24 cellular contexts compared by ENCODE assay signal in the genomic region with DNA sequence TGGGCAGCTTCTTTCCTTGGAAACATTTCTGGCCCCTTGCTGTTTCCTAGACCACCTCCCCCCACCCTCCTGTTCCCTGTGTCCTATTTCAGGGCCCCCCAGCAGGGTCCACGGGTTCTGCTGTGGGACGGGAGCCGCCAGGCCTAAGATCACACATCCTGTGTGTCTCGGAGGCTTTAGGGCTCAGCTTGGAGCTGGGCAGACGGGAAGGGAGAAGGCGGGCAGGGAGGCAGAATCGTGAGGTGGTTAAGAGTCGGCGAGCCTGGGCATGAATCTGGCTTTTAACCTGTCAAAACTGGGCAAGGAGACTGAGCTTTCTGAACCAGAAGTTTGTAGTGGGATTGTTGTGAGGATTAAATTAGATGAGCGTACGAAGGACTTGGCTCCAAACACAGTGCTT. TPM values are rescaled to one million over a fixed set of nuclear protein-coding genes. Genes with fewer than 3 reads are reported as not detected.
DNase-seq lines count a peak whose midpoint lies in the region; ATAC-seq, FAIRE-seq and TF ChIP-seq lines count a peak whose summit lies in the region.
"Had no signal": no experiment of that assay in that cellular context is flagged by ENCODE, and none has a peak within 500 bp of the region (broad histone marks: within the 10 kb centered on the region; RNA-seq: fewer than 3 reads in every experiment).

No MANE protein-coding gene starts in this region.

- H3K9me3 Mint-ChIP-seq in neural crest cell = no peaks in the 10 kb centered on the region

- peaks cover 27% of the 10 kb centered on the region for H3K4me1 Mint-ChIP-seq in neural crest cell

- ATAC-seq in HG03025 (IDR thresholded peaks at IDR 0.05; ENCODE audit: low FRiP score, unreplicated experiment) = no peak
- ATAC-seq: pancreas, T-cell had no signal

- DNase-seq in GM13977 (ENCODE audit: low spot score) (peak; percentile 17), MG63 (peak; percentile 9), bronchial epithelial cell (ENCODE audit: low read depth) (peak; percentile 27), neural crest cell (ENCODE audit: low read depth, low spot score) (no peak), GM10248 (ENCODE audit: extremely low spot score) (no peak), HEK293T (ENCODE audit: extremely low spot score) (no peak)
- DNase-seq: activated CD4-positive, alpha-beta T cell treated with anti-CD3 and anti-CD28 coated beads for 48 hours; activated gamma-delta T cell treated with Interleukin-2 at 50 U/mL for 16 hours; activated T-cell treated with anti-CD3 and anti-CD28 coated beads, Interleukin-2, amount 50 U/mL, for 1 hour; cerebellar nuclear complex; islet precursor cell; left ventricle myocardium inferior; naive B cell; NCI-H1048; NCI-H1930; NCI-H2227 treated with DMSO at 0.1 percent for 48 hours; NCI-H774; RPMI8226; T-cell had no signal

- no peak overlapping the region for H3K4me3 ChIP-seq in MG63
- H3K4me3 ChIP-seq in bronchial epithelial cell (ENCODE audit: low read depth, low read length) = no peak overlapping the region
- H3K4me3 ChIP-seq: left ventricle myocardium inferior, pancreas, smooth muscle cell had no signal

- no peaks in the 10 kb centered on the region for H3K36me3 ChIP-seq in MG63
- no peaks in the 10 kb centered on the region for H3K36me3 ChIP-seq in bronchial epithelial cell (ENCODE audit: control insufficient read depth, insufficient read depth, low read length)
- H3K36me3 ChIP-seq: left ventricle myocardium inferior, pancreas had no signal

- H3K4me3 Mint-ChIP-seq in neural crest cell = peak overlapping the region; percentile 51

- in situ Hi-C loops in GM13977 (cut with MboI; ENCODE audit: low pct_unique_long_range_greater_than_20kb, low sequenced_read_pairs, unreplicated experiment) = no loop called here

- H3K36me3 Mint-ChIP-seq in neural crest cell (ENCODE audit: low read depth) = peaks cover 3% of the 10 kb centered on the region
- H3K36me3 Mint-ChIP-seq: T-cell had no signal

- H3K27ac Mint-ChIP-seq in neural crest cell (ENCODE audit: unreplicated experiment) = no peak overlapping the region

- no peak for FAIRE-seq in bronchial epithelial cell (lab: Jason Lieb, UNC)
- FAIRE-seq: D721Med, GM12891, pancreas had no signal

- TF ChIP-seq CTCF in GM13977 (IDR thresholded peaks at IDR 0.05; ENCODE audit: extremely low read depth, insufficient read depth, missing control alignments) = no peak
- no peak for TF ChIP-seq CTCF in bronchial epithelial cell (IDR thresholded peaks at IDR 0.05; ENCODE audit: insufficient read depth, low read length, severe bottlenecking)
- no peak for TF ChIP-seq CTCF in neural crest cell (conservative IDR thresholded peaks at IDR 0.05)
- no peak for TF ChIP-seq CTCF in GM10248 (IDR thresholded peaks at IDR 0.05; ENCODE audit: control extremely low read depth, extremely low read depth, low read depth, missing control alignments)

- peaks cover 2% of the 10 kb centered on the region; the same call in 1 of the 2 replicates for H3K9me3 ChIP-seq in MG63
- H3K9me3 ChIP-seq: left ventricle myocardium inferior, pancreas had no signal

- peaks cover 51% of the 10 kb centered on the region for H3K27me3 Mint-ChIP-seq in neural crest cell (ENCODE audit: low read depth)

- H3K27me3 ChIP-seq in MG63 (peaks cover 34% of the 10 kb centered on the region), bronchial epithelial cell (ENCODE audit: control insufficient read depth, insufficient read depth, low read length) (peaks cover 10% of the 10 kb centered on the region)
- H3K27me3 ChIP-seq: pancreas had no signal

- CTCF ChIA-PET in GM10248 (lab: Yijun Ruan, JAX) = interaction anchor here (2.6 kb wide), 1 partner anchor 8 kb away, joined by 5 read pairs; no protein-coding TSS in a partner anchor
- CTCF ChIA-PET in HEK293T (lab: Yijun Ruan, JAX) = no interaction called here

- POLR2A ChIA-PET in GM10248 (lab: Yijun Ruan, JAX) = no interaction called here
- POLR2A ChIA-PET in HEK293T (lab: Yijun Ruan, JAX) = interaction anchor here (0.6 kb wide), 1 partner anchor 9 kb away, joined by 5 read pairs; no protein-coding TSS in a partner anchor

TF ChIP-seq in HEK293T, 16 proteins besides CTCF, POLR2A, EP300 and RAD21:
- no peak for TF ChIP-seq ELF4 (IDR thresholded peaks at IDR 0.05)
- TF ChIP-seq FOXA1 (IDR thresholded peaks at IDR 0.05) = no peak
- TF ChIP-seq SP1 (IDR thresholded peaks at IDR 0.05) = no peak
- no peak for TF ChIP-seq CTBP1 (IDR thresholded peaks at IDR 0.05; ENCODE audit: borderline replicate concordance)
- no peak for TF ChIP-seq BHLHE40 (IDR thresholded peaks at IDR 0.05; ENCODE audit: borderline replicate concordance)
- no peak for TF ChIP-seq LEF1 (IDR thresholded peaks at IDR 0.05; ENCODE audit: borderline replicate concordance)

RNA-seq across cellular contexts. Expression of gene KCNC3, which starts 4.8 kb away (rescaled TPM):
- not detected in 2 replicates for total RNA-seq in MG63 (2014; rRNA removed; shearing (Covaris generic); ENCODE audit: low replicate concordance)
- 0.13 TPM in 1 of 2 replicates, not detected in the other for total RNA-seq in bronchial epithelial cell
- total RNA-seq in neural crest cell = 4.0 and 4.2 TPM in 2 replicates

RNA-seq across cellular contexts. Expression of gene NAPSA, which starts 41.1 kb away (rescaled TPM):
- total RNA-seq in MG63 (2014; rRNA removed; shearing (Covaris generic); ENCODE audit: low replicate concordance) = 1.5 TPM in 1 of 2 replicates, not detected in the other
- total RNA-seq in bronchial epithelial cell = 0.26 TPM in 2 replicates
- total RNA-seq in neural crest cell = 0.96 and 1.0 TPM in 2 replicates

RNA-seq across cellular contexts. Expression of gene NR1H2, which starts 51.9 kb away (rescaled TPM):
- 113 and 173 TPM in 2 replicates for total RNA-seq in MG63 (2014; rRNA removed; shearing (Covaris generic); ENCODE audit: low replicate concordance)
- total RNA-seq in bronchial epithelial cell = 44.2 and 71.9 TPM in 2 replicates
- 21.8 and 22.8 TPM in 2 replicates for total RNA-seq in neural crest cell

RNA-seq across cellular contexts. Expression of gene POLD1, which starts 59.8 kb away (rescaled TPM):
- 44.1 and 117 TPM in 2 replicates for total RNA-seq in MG63 (2014; rRNA removed; shearing (Covaris generic); ENCODE audit: low replicate concordance)
- total RNA-seq in bronchial epithelial cell (22.5 and 28.4 TPM in 2 replicates), neural crest cell (151 and 160 TPM in 2 replicates)

Comparison
In these comparisons a context has a peak if more than half of its experiments do, and no peak if none do; other contexts are left out.
1. DNase-seq: peak in GM13977 (single experiment), MG63 (single experiment) and bronchial epithelial cell (single experiment); none in neural crest cell (single experiment), GM10248 (single experiment) and HEK293T (single experiment).